ENCODE assay signal across 29 cellular contexts in genomic region chr11:65008016-65008415, GRCh38. TPM values are rescaled to one million over a fixed set of nuclear protein-coding genes. Genes with fewer than 3 reads are reported as not detected.
DNase-seq lines count a peak whose midpoint lies in the region; ATAC-seq and TF ChIP-seq lines count a peak whose summit lies in the region.
"Had no signal": no experiment of that assay in that cellular context is flagged by ENCODE, and none has a peak within 500 bp of the region (broad histone marks: within the 10 kb centered on the region; RNA-seq: fewer than 3 reads in every experiment).

No MANE protein-coding gene starts in this region.

- ATAC-seq in HCT116 = no peak
- no peak for ATAC-seq in PC-3
- no peak for ATAC-seq in HG03354 (IDR thresholded peaks at IDR 0.05; ENCODE audit: poor library complexity, severe bottlenecking, unreplicated experiment)
- ATAC-seq: activated naive CD8-positive, alpha-beta T cell treated with anti-CD3 and anti-CD28 coated beads, Interleukin-2, amount 50 U/mL, for 24 hours; activated T-cell treated with anti-CD3 and anti-CD28 coated beads, Interleukin-2, amount 50 U/mL, for 4 hours; left lobe of liver; stimulated activated naive CD8-positive, alpha-beta T cell treated with anti-CD3 and anti-CD28 coated beads, Interleukin-15, Interleukin-2, amounts not matched to agents 100 U/mL and 50 U/mL, for 24 hours; T-cell; upper lobe of right lung had no signal

- H2BK12ac ChIP-seq in mesenchymal stem cell (ENCODE audit: low read length in 2 of 2) = peak overlapping the region in 1 of 2 experiments; percentile 46

- H3K9me2 ChIP-seq in HCT116 (ENCODE audit: insufficient read depth) (no peaks in the 10 kb centered on the region), PC-3 (replicated peaks; ENCODE audit: low read length) (no peaks in the 10 kb centered on the region)

- CTCF ChIA-PET in HCT116 (lab: Charles Lee) = no interaction called here
- CTCF ChIA-PET in PC-3 (lab: Charles Lee) = no interaction called here

- peak overlapping the region; percentile 33 for H4K8ac ChIP-seq in mesenchymal stem cell (ENCODE audit: low read length)

- H3K14ac ChIP-seq in mesenchymal stem cell (ENCODE audit: low read length in 2 of 2) = no peak overlapping the region

- H3K4me1 ChIP-seq in HCT116 (ENCODE audit: control insufficient read depth in 1 of 2, insufficient read depth in 2 of 2, low read length in 2 of 2) (peaks cover 12 to 30% of the 10 kb centered on the region in 2 experiments), PC-3 (ENCODE audit: insufficient read depth, low read length) (peaks cover 16% of the 10 kb centered on the region), mesenchymal stem cell (ENCODE audit: control insufficient read depth, insufficient read depth, low read depth, low read length) (peaks cover 3% of the 10 kb centered on the region)
- H3K4me1 ChIP-seq: neural progenitor cell, parathyroid adenoma had no signal

- no peaks in the 10 kb centered on the region for H3K27me3 ChIP-seq in HCT116 (ENCODE audit: insufficient read depth, low read length)
- no peaks in the 10 kb centered on the region for H3K27me3 ChIP-seq in PC-3 (ENCODE audit: low read length)
- no peaks in the 10 kb centered on the region for H3K27me3 ChIP-seq in mesenchymal stem cell (ENCODE audit: control insufficient read depth in 1 of 2, insufficient read depth in 1 of 2, low read length in 2 of 2)
- H3K27me3 ChIP-seq: neural progenitor cell, SJSA1, upper lobe of right lung had no signal

- H3K9me3 ChIP-seq in HCT116 (ENCODE audit: control insufficient read depth in 1 of 2, insufficient read depth in 1 of 2, low read depth in 1 of 2, low read length in 2 of 2) = no peaks in the 10 kb centered on the region
- no peaks in the 10 kb centered on the region for H3K9me3 ChIP-seq in PC-3 (ENCODE audit: low read length)
- no peaks in the 10 kb centered on the region for H3K9me3 ChIP-seq in mesenchymal stem cell (ENCODE audit: control insufficient read depth, low read length)
- H3K9me3 ChIP-seq: SJSA1, upper lobe of right lung had no signal

- no peak for TF ChIP-seq POLR2A in HCT116 (IDR thresholded peaks at IDR 0.05; ENCODE audit: borderline replicate concordance, extremely low read depth, insufficient read depth, insufficient read length)

- 76% methylated on average over 6 of the region's 7 CpGs for WGBS in mesenchymal stem cell

- H2AFZ ChIP-seq in HCT116 (ENCODE audit: low read depth, low read length, poor library complexity, severe bottlenecking) (no peak overlapping the region), PC-3 (ENCODE audit: low read length) (peak overlapping the region; percentile 10; the same call in 1 of the 2 replicates), mesenchymal stem cell (ENCODE audit: low read depth, low read length) (no peak overlapping the region)
- H2AFZ ChIP-seq: neural progenitor cell, parathyroid adenoma had no signal

- no peaks in the 10 kb centered on the region for H4K20me1 ChIP-seq in HCT116 (ENCODE audit: insufficient read depth)
- no peaks in the 10 kb centered on the region for H4K20me1 ChIP-seq in PC-3 (ENCODE audit: low read length)

- H3K9ac ChIP-seq in HCT116 (ENCODE audit: low read length) (peak overlapping the region; percentile 51), PC-3 (ENCODE audit: low read length) (no peak overlapping the region), mesenchymal stem cell (ENCODE audit: low read length) (peak overlapping the region; percentile 57)
- H3K9ac ChIP-seq: neural progenitor cell, parathyroid adenoma had no signal

- RAD21 ChIA-PET in HCT116 (lab: Charles Lee; ENCODE audit: low non-redundant PET in 1 of 2, low total read pairs in 2 of 2, uncharacterized antibody in 2 of 2, unreplicated experiment in 2 of 2) = no interaction called here

- no peak for TF ChIP-seq CTCF in HCT116 (IDR thresholded peaks at IDR 0.05 in 2 of 3, conservative IDR thresholded peaks at IDR 0.05 in 1 of 3; ENCODE audit: borderline replicate concordance in 1 of 3, insufficient read depth in 1 of 3, low read depth in 2 of 3, low read length in 2 of 3)
- no peak for TF ChIP-seq CTCF in PC-3 (conservative IDR thresholded peaks at IDR 0.05; ENCODE audit: low read depth, low read length)
- peak; percentile 15 for TF ChIP-seq CTCF in choroid plexus epithelial cell (conservative IDR thresholded peaks at IDR 0.05; ENCODE audit: low read depth, low read length)

- H3K4me3 ChIP-seq in HCT116 (replicated peaks in 1 of 2; ENCODE audit: low read depth in 1 of 2, low read length in 2 of 2) (no peak overlapping the region), PC-3 (ENCODE audit: low read length) (no peak overlapping the region), choroid plexus epithelial cell (ENCODE audit: low read depth, low read length) (no peak overlapping the region), mesenchymal stem cell (ENCODE audit: insufficient read depth in 1 of 2, low read depth in 1 of 2, low read length in 2 of 2) (no peak overlapping the region)
- H3K4me3 ChIP-seq: neural progenitor cell, SJSA1, upper lobe of right lung had no signal

- TF ChIP-seq RAD21 in HCT116 (IDR thresholded peaks at IDR 0.05; ENCODE audit: low read depth) = peak; percentile 38; the same call in 1 of the 2 replicates

- no peaks in the 10 kb centered on the region for H3F3A ChIP-seq in PC-3 (ENCODE audit: low read length, unreplicated experiment)

- H3K18ac ChIP-seq in mesenchymal stem cell (ENCODE audit: low read depth in 1 of 2, low read length in 2 of 2) = no peak overlapping the region

- H3K27ac ChIP-seq in HCT116 (ENCODE audit: low read depth, low read length) = peak overlapping the region; percentile 56
- H3K27ac ChIP-seq in PC-3 (ENCODE audit: low read length) = 0 out of 2 replicates have a peak overlapping the region, but pooled peaks have one; percentile 76
- no peak overlapping the region for H3K27ac ChIP-seq in mesenchymal stem cell (ENCODE audit: low read length, poor library complexity, severe bottlenecking)
- H3K27ac ChIP-seq: HL-60, neural progenitor cell, parathyroid adenoma, upper lobe of right lung had no signal

- DNase-seq in HCT116 (ENCODE audit: low read depth, low spot score) (no peak), PC-3 (peak; percentile 22), choroid plexus epithelial cell (ENCODE audit: low read depth) (no peak), mesenchymal stem cell (no peak), T1000 (lab: John Stamatoyannopoulos, UW) (no peak), putamen (ENCODE audit: low spot score) (no peak)
- DNase-seq: activated CD4-positive, CD25-positive, alpha-beta regulatory T cell; activated CD8-positive, alpha-beta memory T cell treated with anti-CD3 and anti-CD28 coated beads, Interleukin-2, amount 10 ng/mL, durations not matched to agents 7 days and 5 days; activated gamma-delta T cell treated with Interleukin-2 at 50 U/mL for 16 hours; activated naive CD8-positive, alpha-beta T cell treated with anti-CD3 and anti-CD28 coated beads, Interleukin-2, amount 50 U/mL, for 24 hours; activated T-cell treated with anti-CD3 and anti-CD28 coated beads, Interleukin-2, amount 50 U/mL, for 4 hours; C1 segment of cervical spinal cord; COR-L47; GDM1; NCI-H446 treated with DMSO at 0.1 percent for 48 hours; NCI-H774; stimulated activated CD4-positive, alpha-beta T cell treated with anti-CD3 and anti-CD28 coated beads, Interleukin-1b, Interleukin-23, amount 100 ng/mL, for 48 hours; stimulated activated naive CD8-positive, alpha-beta T cell treated with anti-CD3 and anti-CD28 coated beads, Interleukin-15, Interleukin-2, amounts not matched to agents 100 U/mL and 50 U/mL, for 24 hours; T-cell; upper lobe of right lung had no signal

- H3K79me2 ChIP-seq in HCT116 (ENCODE audit: insufficient read depth, low read length) = no peaks in the 10 kb centered on the region
- no peaks in the 10 kb centered on the region for H3K79me2 ChIP-seq in PC-3 (ENCODE audit: low read length)
- H3K79me2 ChIP-seq: parathyroid adenoma had no signal

- no peak overlapping the region for H2BK5ac ChIP-seq in mesenchymal stem cell (ENCODE audit: low read depth, low read length, poor library complexity, severe bottlenecking)

- peak overlapping the region; percentile 8 for H2AK5ac ChIP-seq in mesenchymal stem cell (ENCODE audit: low read length, severe bottlenecking)

- intact Hi-C loops in HCT116 (cut with micrococcal nuclease) = no loop called here
- intact Hi-C loops in PC-3 (cut with micrococcal nuclease) = loop anchor here (5.0 kb wide), 1 partner anchor 161 kb away; no protein-coding TSS in a partner anchor

- H3K4me2 ChIP-seq in HCT116 (ENCODE audit: low read length) (peak overlapping the region; percentile 65), PC-3 (ENCODE audit: low read length) (no peak overlapping the region), mesenchymal stem cell (ENCODE audit: low read length, poor library complexity, severe bottlenecking) (no peak overlapping the region)
- H3K4me2 ChIP-seq: neural progenitor cell had no signal

- no peaks in the 10 kb centered on the region for H3K79me1 ChIP-seq in mesenchymal stem cell (replicated peaks; ENCODE audit: low read length, poor library complexity, severe bottlenecking)

- peak overlapping the region; percentile 53 for H4K91ac ChIP-seq in mesenchymal stem cell (ENCODE audit: low read length)

- POLR2A ChIA-PET in HCT116 (lab: Charles Lee) (interaction anchor here (1.2 kb wide), 1 partner anchor 84 kb away, joined by 4 read pairs; the partner anchor contains the start of gene PPP2R5B), PC-3 (lab: Charles Lee; ENCODE audit: unreplicated experiment) (no interaction called here)

- BruUV-seq in HCT116 (replicated peaks; lab: Mats Ljungman, UMichigan) (no TSS peak), PC-3 (replicated peaks; lab: Mats Ljungman, UMichigan) (no TSS peak)

- H3K23ac ChIP-seq in mesenchymal stem cell (ENCODE audit: low read length in 2 of 2) = no peak overlapping the region

- H2BK15ac ChIP-seq in mesenchymal stem cell (ENCODE audit: low read depth, poor library complexity, severe bottlenecking) = no peak overlapping the region

- H3K36me3 ChIP-seq in HCT116 (ENCODE audit: control insufficient read depth in 1 of 2, insufficient read depth in 2 of 2, low read length in 2 of 2) (no peaks in the 10 kb centered on the region), PC-3 (ENCODE audit: low read depth, low read length) (no peaks in the 10 kb centered on the region), mesenchymal stem cell (ENCODE audit: control insufficient read depth in 1 of 2, insufficient read depth in 2 of 2, low read depth in 1 of 2, low read length in 2 of 2) (no peaks in the 10 kb centered on the region)
- H3K36me3 ChIP-seq: neural progenitor cell, SJSA1, upper lobe of right lung had no signal

- H3K4ac ChIP-seq in mesenchymal stem cell (ENCODE audit: low read depth in 1 of 2, low read length in 2 of 2) = no peak overlapping the region

- H2BK120ac ChIP-seq in mesenchymal stem cell (ENCODE audit: low read depth, low read length) = no peak overlapping the region

RNA-seq across cellular contexts. Expression of gene ARL2, which starts 5.9 kb away (rescaled TPM):
- total RNA-seq in HCT116 (2021; ENCODE audit: unreplicated experiment) = 68.7 TPM
- 109 and 119 TPM in 2 replicates for polyA plus RNA-seq in HCT116 (2012)
- total RNA-seq in PC-3 (2014; rRNA removed) = 86.0 and 107 TPM in 2 replicates
- 86.1 TPM for polyA plus RNA-seq in mesenchymal stem cell (2013, experiment 1 of 2)
- polyA plus RNA-seq in mesenchymal stem cell (2013, experiment 2 of 2) = 84.5 TPM

RNA-seq across cellular contexts. Expression of gene BATF2, which starts 11.2 kb away (rescaled TPM):
- total RNA-seq in HCT116 (2021; ENCODE audit: unreplicated experiment) = 2.1 TPM
- 1.9 and 2.3 TPM in 2 replicates for polyA plus RNA-seq in HCT116 (2012)
- total RNA-seq in PC-3 (2014; rRNA removed) = 0.52 TPM in 1 of 2 replicates, not detected in the other
- polyA plus RNA-seq in mesenchymal stem cell (2013, experiment 1 of 2) = 2.2 TPM
- 2.3 TPM for polyA plus RNA-seq in mesenchymal stem cell (2013, experiment 2 of 2)
- total RNA-seq: SJSA1, temporal lobe had no signal

RNA-seq across cellular contexts. Expression of gene SNX15, which starts 19.2 kb away (rescaled TPM):
- 16.8 TPM for total RNA-seq in HCT116 (2021; ENCODE audit: unreplicated experiment)
- 14.1 and 16.9 TPM in 2 replicates for polyA plus RNA-seq in HCT116 (2012)
- 15.1 and 40.4 TPM in 2 replicates for total RNA-seq in PC-3 (2014; rRNA removed)
- 18.5 TPM for polyA plus RNA-seq in mesenchymal stem cell (2013, experiment 1 of 2)
- 17.5 TPM for polyA plus RNA-seq in mesenchymal stem cell (2013, experiment 2 of 2)

RNA-seq across cellular contexts. Expression of gene SAC3D1, which starts 33.0 kb away (rescaled TPM):
- total RNA-seq in HCT116 (2021; ENCODE audit: unreplicated experiment) (36.9 TPM), PC-3 (2014; rRNA removed) (61.0 and 82.0 TPM in 2 replicates)
- 24.1 and 25.5 TPM in 2 replicates for polyA plus RNA-seq in HCT116 (2012)
- polyA plus RNA-seq in mesenchymal stem cell (2013, experiment 1 of 2) = 8.2 TPM
- 8.5 TPM for polyA plus RNA-seq in mesenchymal stem cell (2013, experiment 2 of 2)

RNA-seq across cellular contexts. Expression of gene MAJIN, which starts 36.1 kb away (rescaled TPM):
- total RNA-seq in HCT116 (2021; ENCODE audit: unreplicated experiment) (not detected), PC-3 (2014; rRNA removed) (not detected in 2 replicates)
- polyA plus RNA-seq in HCT116 (2012) = not detected in 2 replicates
- not detected for polyA plus RNA-seq in mesenchymal stem cell (2013, experiment 1 of 2)
- not detected for polyA plus RNA-seq in mesenchymal stem cell (2013, experiment 2 of 2)
- total RNA-seq: activated CD8-positive, alpha-beta memory T cell treated with anti-CD3 and anti-CD28 coated beads, Interleukin-2, amount 10 ng/mL, durations not matched to agents 7 days and 5 days; activated T-cell treated with anti-CD3 and anti-CD28 coated beads, Interleukin-2, amount 50 U/mL, for 4 hours; left lobe of liver; myocyte; RPMI7951; SJSA1; temporal lobe; upper lobe of right lung had no signal
